In genomic region chr1:172420385-172420784, GRCh38 we compare ENCODE assay signal across 27 cellular contexts. TPM values are rescaled to one million over a fixed set of nuclear protein-coding genes. Genes with fewer than 3 reads are reported as not detected.
DNase-seq lines count a peak whose midpoint lies in the region; ATAC-seq, FAIRE-seq and TF ChIP-seq lines count a peak whose summit lies in the region.
"Had no signal": no experiment of that assay in that cellular context is flagged by ENCODE, and none has a peak within 500 bp of the region (broad histone marks: within the 10 kb centered on the region; RNA-seq: fewer than 3 reads in every experiment).

C1orf105 (plus strand) TSS chr1:172420685; CDS start chr1:172420886, 201 bp downstream.

- BruUV-seq in K562 (replicated peaks; lab: Mats Ljungman, UMichigan) (no TSS peak), Calu3 (replicated peaks; lab: Mats Ljungman, UMichigan) (no TSS peak)

- TF ChIP-seq RAD21 in A549 (conservative IDR thresholded peaks at IDR 0.05 in 1 of 2, IDR thresholded peaks at IDR 0.05 in 1 of 2): no peak
- no peak for TF ChIP-seq RAD21 in K562 (CRISPR knock-in tag; conservative IDR thresholded peaks at IDR 0.05 in 1 of 2, IDR thresholded peaks at IDR 0.05 in 1 of 2)

- H3K4me1 ChIP-seq in A549: 0 out of 3 replicates have a peak, but pooled peaks cover 5% of the 10 kb centered on the region
- H3K4me1 ChIP-seq in K562 (replicated peaks in 1 of 2; ENCODE audit: control insufficient read depth in 2 of 2, insufficient read depth in 2 of 2, low read length in 2 of 2): peaks cover 0 to 7% of the 10 kb centered on the region in 2 experiments; a peak in 2 of 5 replicates
- no peaks in the 10 kb centered on the region for H3K4me1 ChIP-seq in ovary (ENCODE audit: insufficient read depth)

- no peaks in the 10 kb centered on the region for H3K36me3 ChIP-seq in K562 (ENCODE audit: control insufficient read depth, insufficient read depth, low read length)
- no peaks in the 10 kb centered on the region for H3K36me3 ChIP-seq in ovary

- DNase-seq in A549 (ENCODE audit: low read depth in 1 of 2, low spot score in 1 of 2) (no peak), K562 (ENCODE audit: extremely low read depth in 1 of 4, low spot score in 3 of 4) (no peak), immature natural killer cell (no peak), ovary (no peak), Calu3 (no peak)
- DNase-seq: AML-193; C1 segment of cervical spinal cord; CD8-positive, alpha-beta T cell; DMS53; GDM1; IMR-90; Karpas-422; NCI-H1694; NCI-H2081; NCI-H2171 treated with DMSO at 0.1 percent for 48 hours; NCI-H524 treated with DMSO at 0.1 percent for 48 hours; OCI-M1; SHP77 treated with DMSO at 0.1 percent for 48 hours; SK-N-SH had no signal

- H3K9me3 Mint-ChIP-seq in nephron (no peaks in the 10 kb centered on the region), immature natural killer cell (no peaks in the 10 kb centered on the region), Calu3 (ENCODE audit: low read depth, unreplicated experiment) (no peaks in the 10 kb centered on the region)
- H3K9me3 Mint-ChIP-seq: CD8-positive, alpha-beta T cell had no signal

- H3K27me3 Mint-ChIP-seq in nephron (ENCODE audit: low read depth): no peaks in the 10 kb centered on the region
- no peaks in the 10 kb centered on the region for H3K27me3 Mint-ChIP-seq in immature natural killer cell (ENCODE audit: low read depth in 3 of 3)
- H3K27me3 Mint-ChIP-seq in Calu3 (ENCODE audit: unreplicated experiment): no peaks in the 10 kb centered on the region

- H3K27ac ChIP-seq in A549 (no peak within 1 kb of the TSS), K562 (ENCODE audit: extremely low read depth, low read depth, low read length) (no peak within 1 kb of the TSS), ovary (no peak within 1 kb of the TSS)

- no peaks in the 10 kb centered on the region for H3K9me1 ChIP-seq in K562 (ENCODE audit: control insufficient read depth, insufficient read depth, low read length)

- no peak within 1 kb of the TSS for H3K9ac ChIP-seq in K562 (ENCODE audit: insufficient read depth in 1 of 2, low read depth in 2 of 2, low read length in 2 of 2)
- H3K9ac ChIP-seq: SK-N-SH had no signal

- TF ChIP-seq POLR2A in A549 (IDR thresholded peaks at IDR 0.05; ENCODE audit: low read length) (no peak), K562 (conservative IDR thresholded peaks at IDR 0.05) (no peak), ovary (IDR thresholded peaks at IDR 0.05) (no peak)

- FAIRE-seq in A204.1 (lab: Jason Lieb, UNC) (peak; percentile 73), A549 (lab: Jason Lieb, UNC) (no peak), K562 (lab: Jason Lieb, UNC) (no peak)
- FAIRE-seq: GM18507 had no signal

- H3K4me3 Mint-ChIP-seq in nephron (no peak within 1 kb of the TSS), immature natural killer cell (no peak within 1 kb of the TSS), Calu3 (ENCODE audit: low read depth, unreplicated experiment) (no peak within 1 kb of the TSS)
- H3K4me3 Mint-ChIP-seq: CD8-positive, alpha-beta T cell had no signal

- 41% methylated on average over 1 of the region's 1 CpG for WGBS in A549 (ENCODE audit: missing lambda C conversion rate)
- WGBS in K562 (ENCODE audit: insufficient coverage, low coverage, missing lambda C conversion rate): 0% methylated on average over 1 of the region's 1 CpG
- 89 to 96% (median 92%) methylated on average over 1 of the region's 1 CpG for WGBS in ovary, 3 donors

- no peaks in the 10 kb centered on the region for H4K20me1 ChIP-seq in K562 (replicated peaks; ENCODE audit: control insufficient read depth, insufficient read depth, low read length)

- ATAC-seq in A549: no peak
- no peak for ATAC-seq in K562
- ATAC-seq in SK-N-SH treated with all-trans-retinoic acid at 6 μM for 48 hours: no peak
- ATAC-seq: CD8-positive, alpha-beta T cell had no signal

- TF ChIP-seq CTCF in A549 (IDR thresholded peaks at IDR 0.05) (no peak), K562 (IDR thresholded peaks at IDR 0.05 in 2 of 3, conservative IDR thresholded peaks at IDR 0.05 in 1 of 3; ENCODE audit: insufficient read depth in 2 of 3, low read depth in 1 of 3, low read length in 3 of 3) (no peak), nephron (IDR thresholded peaks at IDR 0.05; ENCODE audit: unreplicated experiment in 3 of 3) (no peak), ovary (IDR thresholded peaks at IDR 0.05) (no peak), Calu3 (IDR thresholded peaks at IDR 0.05; ENCODE audit: unreplicated experiment) (no peak)

- H3K36me3 Mint-ChIP-seq in nephron (ENCODE audit: low read depth) (no peaks in the 10 kb centered on the region), immature natural killer cell (peaks cover 0 to 2% (median 0%) of the 10 kb centered on the region in 3 donors), Calu3 (ENCODE audit: insufficient read depth, unreplicated experiment) (no peaks in the 10 kb centered on the region)
- H3K36me3 Mint-ChIP-seq: CD8-positive, alpha-beta T cell had no signal

- H3K9me3 ChIP-seq in A549 (no peaks in the 10 kb centered on the region), K562 (replicated peaks; ENCODE audit: control insufficient read depth, insufficient read depth, low read depth, low read length) (no peaks in the 10 kb centered on the region), ovary (no peaks in the 10 kb centered on the region)
- H3K9me3 ChIP-seq: SK-N-SH had no signal

- H3K27ac Mint-ChIP-seq in nephron (peak within 1 kb of the TSS; percentile 48 to 71 (median 56)), immature natural killer cell (no peak within 1 kb of the TSS), Calu3 (ENCODE audit: unreplicated experiment) (no peak within 1 kb of the TSS)
- H3K27ac Mint-ChIP-seq: CD8-positive, alpha-beta T cell had no signal

- no peak for TF ChIP-seq EP300 in A549 (IDR thresholded peaks at IDR 0.05)
- TF ChIP-seq EP300 in K562 (IDR thresholded peaks at IDR 0.05; ENCODE audit: low read length): no peak
- no peak for TF ChIP-seq EP300 in ovary (IDR thresholded peaks at IDR 0.05)

- no peak within 1 kb of the TSS for H2AFZ ChIP-seq in K562 (ENCODE audit: low read depth, low read length)

- intact Hi-C loops in K562 (cut with micrococcal nuclease): loop anchor here (10.0 kb wide), 2 partner anchors 776 to 784 kb away; partner anchors contain the start of gene TNFSF4
- intact Hi-C loops in ovary (cut with DNase I): loop anchor here in 1 of 4 donors (10.0 kb wide), 1 partner anchor 396 kb away; no protein-coding TSS in a partner anchor
- intact Hi-C loops in Calu3 (cut with micrococcal nuclease; ENCODE audit: unreplicated experiment): no loop called here

- no peaks in the 10 kb centered on the region for H3K79me2 ChIP-seq in K562 (ENCODE audit: control insufficient read depth, insufficient read depth, low read length)

- in situ Hi-C loops in K562 (cut with MboI): no loop called here

- POLR2A ChIA-PET in A549 (lab: Yijun Ruan, JAX) (no interaction called here), K562 (lab: Yijun Ruan, JAX) (interaction anchor here (0.5 to 1.2 kb wide), 3 partner anchors 11 to 134 kb away, joined by 3 to 4 read pairs (median 3); no protein-coding TSS in a partner anchor)

- no peak within 1 kb of the TSS for H3K4me3 ChIP-seq in A549
- H3K4me3 ChIP-seq in K562: no peak within 1 kb of the TSS
- H3K4me3 ChIP-seq in ovary: no peak within 1 kb of the TSS

- H3K4me2 ChIP-seq in A549 (no peak within 1 kb of the TSS), K562 (ENCODE audit: insufficient read depth, low read length) (no peak within 1 kb of the TSS)
- H3K4me2 ChIP-seq: SK-N-SH had no signal

- H3K27me3 ChIP-seq in K562 (ENCODE audit: control insufficient read depth in 2 of 2, insufficient read depth in 2 of 2, low read length in 2 of 2) (no peaks in the 10 kb centered on the region; a peak in 1 of 5 replicates), ovary (no peaks in the 10 kb centered on the region)

- H3K4me1 Mint-ChIP-seq in nephron: peaks cover 33% of the 10 kb centered on the region
- H3K4me1 Mint-ChIP-seq in immature natural killer cell: no peaks in the 10 kb centered on the region
- H3K4me1 Mint-ChIP-seq in Calu3 (ENCODE audit: low read depth, unreplicated experiment): peaks cover 31% of the 10 kb centered on the region

- CTCF ChIA-PET in A549 (lab: Yijun Ruan, JAX): interaction anchor here (1.3 kb wide), 1 partner anchor 618 kb away, joined by 4 read pairs; no protein-coding TSS in a partner anchor
- CTCF ChIA-PET in K562 (lab: Yijun Ruan, JAX; ENCODE audit: low intra/inter-chr PET ratio): no interaction called here
- CTCF ChIA-PET in Calu3 (lab: Charles Lee): interaction anchor here (1.1 kb wide), 1 partner anchor 418 kb away, joined by 3 read pairs; no protein-coding TSS in a partner anchor

TF ChIP-seq in A549, 52 proteins besides CTCF, POLR2A, EP300 and RAD21 (continues in another document):
- TF ChIP-seq HOXA7 (CRISPR knock-in tag; IDR thresholded peaks at IDR 0.05): no peak

TF ChIP-seq in K562, 482 proteins besides CTCF, POLR2A, EP300 and RAD21 (continues in another document):
- no peak for TF ChIP-seq ZBTB8A (IDR thresholded peaks at IDR 0.05; ENCODE audit: partially characterized antibody)

TF ChIP-seq in SK-N-SH treated with all-trans-retinoic acid at 6 μM for 48 hours, 23 proteins besides CTCF, POLR2A, EP300 and RAD21 (continues in another document):
- TF ChIP-seq TCF4 (CRISPR knock-in tag; IDR thresholded peaks at IDR 0.05; ENCODE audit: borderline replicate concordance): no peak

RNA-seq across cellular contexts. Expression of gene C1orf105, which starts in this region (rescaled TPM):
- polyA plus RNA-seq in A549 (2011; rRNA removed) (0.38 and 0.40 TPM in 2 replicates), A549 (2017; fragmentation: RNase III; extraction: RNeasy Plus Mini Kit Qiagen cat#74134 plus additional on column Dnase treatment) (not detected in 3 replicates), K562 (2011; rRNA removed) (0.08 TPM in 1 of 2 replicates, not detected in the other), K562 (2014; fragmentation: Illumina TruSeq; extraction: Trizol) (0.19 TPM in 1 of 2 replicates, not detected in the other), K562 (2014; fragmentation: Nextera tagmentation; extraction: Ambion mirVana) (not detected), K562 (2014; rRNA removed) (not detected in 2 replicates), immature natural killer cell (not detected), ovary (not detected)
- not detected in 2 replicates for polyA plus RNA-seq in A549 (2012; cell fraction: cytosol; rRNA removed)
- polyA plus RNA-seq in A549 (2012; cell fraction: nucleus; rRNA removed): not detected in 2 replicates
- not detected in 2 replicates for polyA minus RNA-seq in A549 (2011; rRNA and poly(A)+ RNA removed)
- total RNA-seq in K562 (2011; cell fraction: chromatin; rRNA removed; ENCODE audit: low replicate concordance): not detected in 2 replicates
- total RNA-seq in K562 (2011; cell fraction: nucleolus; rRNA removed): not detected in 2 replicates
- total RNA-seq in K562 (2011; cell fraction: nucleoplasm; rRNA removed): not detected in 2 replicates
- total RNA-seq in K562 (2014; rRNA removed) (not detected in 2 replicates), K562 (2014; rRNA removed; fragmentation: Illumina TruSeq; extraction: Trizol) (not detected in 2 replicates), K562 (2015; rRNA removed; fragmentation: Illumina TruSeq; extraction: Trizol) (not detected in 2 replicates), K562 (2021) (not detected in 2 replicates), ovary (not detected), Calu3 (2022) (not detected in 2 replicates)
- polyA plus RNA-seq in K562 (2011; cell fraction: cytosol; rRNA removed): not detected in 2 replicates
- polyA plus RNA-seq in K562 (2011; cell fraction: nucleus; rRNA removed): not detected in 2 replicates
- not detected in 2 replicates for polyA plus RNA-seq in K562 (2012)
- not detected in 2 replicates for polyA minus RNA-seq in K562 (2011; rRNA and poly(A)+ RNA removed)
- polyA minus RNA-seq in K562 (2011; cell fraction: cytosol; rRNA and poly(A)+ RNA removed): not detected in 2 replicates
- not detected in 2 replicates for polyA minus RNA-seq in K562 (2011; cell fraction: nucleus; rRNA and poly(A)+ RNA removed)
- total RNA-seq: CD8-positive, alpha-beta T cell; H4; IMR-90; MCF 10A; RPMI7951 had no signal
- polyA plus RNA-seq: AG04450, IMR-90, SK-N-SH had no signal

Comparison
In these comparisons a context has a peak if more than half of its experiments do, and no peak if none do; other contexts are left out.
1. H3K27ac Mint-ChIP-seq: peak in nephron (3 of 3); none in immature natural killer cell (0 of 6) and Calu3 (single experiment).